ENCODE assay signal across 17 cellular contexts in genomic region chr1:89273324-89273778, GRCh38. TPM values are rescaled to one million over a fixed set of nuclear protein-coding genes. Genes with fewer than 3 reads are reported as not detected.
A peak's percentile ranks its signal among the peaks of the same experiment; 100 is the strongest.
DNase-seq lines count a peak whose midpoint lies in the region; ATAC-seq, FAIRE-seq and TF ChIP-seq lines count a peak whose summit lies in the region.
"Had no signal": no experiment of that assay in that cellular context is flagged by ENCODE, and none has a peak within 500 bp of the region (broad histone marks: within the 10 kb centered on the region; RNA-seq: fewer than 3 reads in every experiment).

No MANE protein-coding gene starts in this region.

- peak; percentile 3 to 6 for ATAC-seq in activated T-cell treated with anti-CD3 and anti-CD28 coated beads, Interleukin-2, amount 50 U/mL, for 72 hours (replicated peaks in 1 of 2)
- ATAC-seq: gastroesophageal sphincter had no signal

- peaks cover 3% of the 10 kb centered on the region in 2 donors for H3K9me3 Mint-ChIP-seq in activated T-cell treated with anti-CD3 and anti-CD28 coated beads, Interleukin-2, amount 50 U/mL, for 72 hours
- peaks cover 3% of the 10 kb centered on the region for H3K9me3 Mint-ChIP-seq in Calu3 (ENCODE audit: low read depth, unreplicated experiment)
- H3K9me3 Mint-ChIP-seq: brain; dendritic cell treated with granulocyte-macrophage colony-stimulating factor and Interleukin-4, amounts not matched to agents 40 ng/mL and 50 ng/mL, for 4 days; nephron had no signal

- CTCF ChIA-PET in Calu3 (lab: Charles Lee), result interaction anchor here (1.1 to 1.4 kb wide), 2 partner anchors 9 to 36 kb away, joined by 3 to 4 read pairs; no protein-coding TSS in a partner anchor

- no peaks in the 10 kb centered on the region for H3K36me3 ChIP-seq in kidney (ENCODE audit: control insufficient read depth in 1 of 2, insufficient read depth in 2 of 2, low read length in 2 of 2)
- no peaks in the 10 kb centered on the region for H3K36me3 ChIP-seq in WERI-Rb-1
- H3K36me3 ChIP-seq: gastroesophageal sphincter had no signal

- intact Hi-C loops in kidney (cut with DNase I) (no loop called here), Calu3 (cut with micrococcal nuclease; ENCODE audit: unreplicated experiment) (no loop called here)

- no peaks in the 10 kb centered on the region for H3K27me3 ChIP-seq in WERI-Rb-1 (ENCODE audit: insufficient read depth, low read depth, severe bottlenecking)
- H3K27me3 ChIP-seq: gastroesophageal sphincter had no signal

- H3K27me3 Mint-ChIP-seq in activated T-cell treated with anti-CD3 and anti-CD28 coated beads, Interleukin-2, amount 50 U/mL, for 72 hours (ENCODE audit: low read depth), result no peaks in the 10 kb centered on the region
- H3K27me3 Mint-ChIP-seq in Calu3 (ENCODE audit: unreplicated experiment), result no peaks in the 10 kb centered on the region
- H3K27me3 Mint-ChIP-seq: dendritic cell treated with granulocyte-macrophage colony-stimulating factor and Interleukin-4, amounts not matched to agents 40 ng/mL and 50 ng/mL, for 4 days had no signal

- no peak for TF ChIP-seq CTCF in kidney (IDR thresholded peaks at IDR 0.05; ENCODE audit: borderline replicate concordance, extremely low read depth, insufficient read depth)
- TF ChIP-seq CTCF in WERI-Rb-1 (IDR thresholded peaks at IDR 0.05; ENCODE audit: low read depth, low read length), result no peak
- no peak for TF ChIP-seq CTCF in Calu3 (IDR thresholded peaks at IDR 0.05; ENCODE audit: unreplicated experiment)

- peaks cover 73% of the 10 kb centered on the region for H3K4me1 Mint-ChIP-seq in activated T-cell treated with anti-CD3 and anti-CD28 coated beads, Interleukin-2, amount 50 U/mL, for 72 hours (ENCODE audit: low read depth)
- H3K4me1 Mint-ChIP-seq in Calu3 (ENCODE audit: low read depth, unreplicated experiment), result no peaks in the 10 kb centered on the region
- H3K4me1 Mint-ChIP-seq: H9 had no signal

- peak; percentile 27 for DNase-seq in stimulated activated CD4-positive, alpha-beta T cell treated with anti-CD3 and anti-CD28 coated beads, Interleukin-4, amount 100 ng/mL, for 1 hour
- DNase-seq in stimulated activated CD4-positive, alpha-beta T cell treated with anti-CD3 and anti-CD28 coated beads, Interleukin-12 subunit alpha, Interleukin-12 subunit beta, amount 100 ng/mL, for 4 hours, result no peak
- DNase-seq in activated T-cell treated with anti-CD3 and anti-CD28 coated beads, Interleukin-2, amount 50 U/mL, for 72 hours, result no peak
- DNase-seq in kidney, result peak; percentile 77
- no peak for DNase-seq in NCI-H1417 (lab: John Stamatoyannopoulos, UW)
- DNase-seq in NCI-H1694 treated with DMSO at 0.1 percent for 48 hours (lab: John Stamatoyannopoulos, UW), result no peak
- no peak for DNase-seq in WERI-Rb-1
- DNase-seq in Calu3, result no peak
- DNase-seq: H9, Kasumi-1, NCI-H1436, NCI-H345 had no signal

- H3K9me3 ChIP-seq in kidney (ENCODE audit: control insufficient read depth in 1 of 2, low read length in 2 of 2) (no peaks in the 10 kb centered on the region), WERI-Rb-1 (ENCODE audit: severe bottlenecking) (peaks cover 2% of the 10 kb centered on the region)
- H3K9me3 ChIP-seq: gastroesophageal sphincter had no signal

- no peak overlapping the region for H3K9ac ChIP-seq in kidney (ENCODE audit: low read length in 2 of 2)

- H3K27ac ChIP-seq in kidney (ENCODE audit: low read depth in 2 of 2, low read length in 2 of 2) (no peak overlapping the region), WERI-Rb-1 (no peak overlapping the region)

- H3K36me3 Mint-ChIP-seq in activated T-cell treated with anti-CD3 and anti-CD28 coated beads, Interleukin-2, amount 50 U/mL, for 72 hours (ENCODE audit: insufficient read depth in 2 of 2), result peaks cover 21 to 28% of the 10 kb centered on the region in 2 donors
- no peaks in the 10 kb centered on the region for H3K36me3 Mint-ChIP-seq in Calu3 (ENCODE audit: insufficient read depth, unreplicated experiment)
- H3K36me3 Mint-ChIP-seq: brain had no signal

- no peak for FAIRE-seq in kidney (lab: Jason Lieb, UNC)

- H3K4me1 ChIP-seq in kidney (ENCODE audit: control insufficient read depth in 1 of 2, insufficient read depth in 1 of 2, low read depth in 1 of 2, low read length in 2 of 2), result no peaks in the 10 kb centered on the region

- no peak overlapping the region for H3K4me3 ChIP-seq in kidney (ENCODE audit: low read length in 2 of 2)
- H3K4me3 ChIP-seq in WERI-Rb-1 (ENCODE audit: low read depth, low read length), result no peak overlapping the region
- H3K4me3 ChIP-seq: lung had no signal

- no TSS peak for BruUV-seq in Calu3 (replicated peaks; lab: Mats Ljungman, UMichigan)

- peak overlapping the region; percentile 97 to 98 for H3K4me3 Mint-ChIP-seq in activated T-cell treated with anti-CD3 and anti-CD28 coated beads, Interleukin-2, amount 50 U/mL, for 72 hours
- H3K4me3 Mint-ChIP-seq in Calu3 (ENCODE audit: low read depth, unreplicated experiment), result no peak overlapping the region
- H3K4me3 Mint-ChIP-seq: brain, H9, nephron had no signal

- peak overlapping the region; percentile 98 for H3K27ac Mint-ChIP-seq in activated T-cell treated with anti-CD3 and anti-CD28 coated beads, Interleukin-2, amount 50 U/mL, for 72 hours
- no peak overlapping the region for H3K27ac Mint-ChIP-seq in Calu3 (ENCODE audit: unreplicated experiment)
- H3K27ac Mint-ChIP-seq: H9 had no signal

RNA-seq across cellular contexts. Expression of gene GBP5, which starts 0.7 kb away (rescaled TPM):
- total RNA-seq in activated T-cell treated with anti-CD3 and anti-CD28 coated beads, Interleukin-2, amount 50 U/mL, for 72 hours, result 100 to 1,000 TPM; 135 to 209 TPM
- total RNA-seq in kidney (7.3 TPM), Calu3 (2022) (0.54 TPM in 1 of 2 replicates, not detected in the other)
- 0.52 TPM for polyA plus RNA-seq in kidney (ENCODE audit: insufficient read depth, low read depth, low replicate concordance)
- total RNA-seq: H9 had no signal

Comparison
In these comparisons a context has a peak if more than half of its experiments do, and no peak if none do; other contexts are left out.
1. DNase-seq: peak in stimulated activated CD4-positive, alpha-beta T cell treated with anti-CD3 and anti-CD28 coated beads, Interleukin-4, amount 100 ng/mL, for 1 hour (single experiment) and kidney (single experiment); none in stimulated activated CD4-positive, alpha-beta T cell treated with anti-CD3 and anti-CD28 coated beads, Interleukin-12 subunit alpha, Interleukin-12 subunit beta, amount 100 ng/mL, for 4 hours (single experiment), activated T-cell treated with anti-CD3 and anti-CD28 coated beads, Interleukin-2, amount 50 U/mL, for 72 hours (0 of 2), NCI-H1417 (0 of 3), NCI-H1694 treated with DMSO at 0.1 percent for 48 hours (single experiment), WERI-Rb-1 (single experiment) and Calu3 (single experiment).
2. RNA of gene GBP5, which starts 0.7 kb away (total RNA-seq): 135 to 209 TPM in activated T-cell treated with anti-CD3 and anti-CD28 coated beads, Interleukin-2, amount 50 U/mL, for 72 hours; 7.3 TPM in kidney (single experiment) and 0.54 TPM in Calu3; every median in the first group is over 10 times any median in the second.